ENCODE assay signal across 14 cellular contexts in the genomic region with DNA sequence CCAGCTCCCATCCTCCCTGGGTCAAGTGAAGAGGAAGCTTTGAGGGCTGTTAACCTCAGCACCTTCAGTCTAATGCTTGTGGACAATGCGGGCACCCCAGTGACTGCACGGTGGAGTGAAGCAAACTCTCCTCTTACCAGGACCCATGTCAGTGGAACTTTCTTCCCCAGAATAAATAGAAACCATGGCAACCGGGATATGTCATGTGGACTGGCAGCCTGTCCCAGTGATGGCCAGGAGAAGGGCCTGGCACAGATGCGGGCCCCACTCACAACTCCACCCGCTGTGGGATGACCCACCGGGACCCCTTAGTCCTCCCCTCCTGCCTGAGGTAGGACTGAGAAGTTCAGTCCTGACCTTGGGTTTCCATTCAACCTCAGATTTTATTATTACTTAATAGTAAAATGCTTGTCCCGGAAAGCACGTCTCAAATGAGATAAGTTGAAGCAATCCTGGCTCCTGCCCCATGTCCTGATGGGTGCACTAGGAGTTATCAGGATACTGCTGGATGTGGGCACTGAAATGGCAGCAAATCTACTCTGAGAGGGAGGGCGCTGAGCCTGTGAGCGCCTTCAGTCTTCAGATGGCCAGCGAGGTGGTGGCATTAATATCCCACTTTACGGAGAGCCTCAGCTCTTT. TPM values are rescaled to one million over a fixed set of nuclear protein-coding genes. Genes with fewer than 3 reads are reported as not detected.
"Had no signal": no experiment of that assay in that cellular context is flagged by ENCODE, and none has a peak within 500 bp of the region (broad histone marks: within the 10 kb centered on the region; RNA-seq: fewer than 3 reads in every experiment).

No MANE protein-coding gene starts in this region.

- H3K9me3 ChIP-seq: ascending aorta, pancreas, testis had no signal

- DNase-seq: activated CD8-positive, alpha-beta memory T cell treated with anti-CD3 and anti-CD28 coated beads, Interleukin-2, amount 50 U/mL, for 48 hours; activated CD8-positive, alpha-beta T cell treated with anti-CD3 and anti-CD28 coated beads for 36 hours; activated naive CD4-positive, alpha-beta T cell; left ventricle myocardium superior; pancreas; stimulated activated CD4-positive, alpha-beta T cell treated with anti-CD3 and anti-CD28 coated beads, Interleukin-12 subunit alpha, Interleukin-12 subunit beta, amount 100 ng/mL, for 4 hours; stimulated activated CD4-positive, alpha-beta T cell treated with anti-CD3 and anti-CD28 coated beads, Interleukin-2, amount 100 ng/mL, for 48 hours; stimulated activated naive CD4-positive, alpha-beta T cell treated with Interleukin-2 at 50 U/mL for 16 hours; T-helper 9 cell; testis had no signal

- H3K27ac ChIP-seq: ascending aorta, hepatocyte, pancreas, testis had no signal

- H3K4me3 ChIP-seq: ascending aorta, hepatocyte, pancreas, testis had no signal

- ATAC-seq: activated CD8-positive, alpha-beta T cell treated with anti-CD3 and anti-CD28 coated beads for 36 hours had no signal

- H3K9me3 Mint-ChIP-seq: activated CD8-positive, alpha-beta T cell treated with anti-CD3 and anti-CD28 coated beads for 36 hours; neural crest cell had no signal

- H3K27me3 ChIP-seq: ascending aorta, hepatocyte, pancreas, testis had no signal

- H3K4me1 Mint-ChIP-seq: neural crest cell had no signal

- H3K4me3 Mint-ChIP-seq: activated CD8-positive, alpha-beta T cell treated with anti-CD3 and anti-CD28 coated beads for 36 hours; neural crest cell had no signal

- H3K79me2 ChIP-seq: hepatocyte had no signal

- H3K4me2 ChIP-seq: hepatocyte had no signal

- H2AFZ ChIP-seq: hepatocyte had no signal

- H3K36me3 ChIP-seq: ascending aorta, pancreas had no signal

- H3K27ac Mint-ChIP-seq: activated CD8-positive, alpha-beta T cell treated with anti-CD3 and anti-CD28 coated beads for 36 hours had no signal

RNA-seq across cellular contexts. Expression of a gene that starts 23.5 kb away (rescaled TPM):
- total RNA-seq: bronchial epithelial cell had no signal
